28 cellular contexts compared by ENCODE assay signal in the genomic region with DNA sequence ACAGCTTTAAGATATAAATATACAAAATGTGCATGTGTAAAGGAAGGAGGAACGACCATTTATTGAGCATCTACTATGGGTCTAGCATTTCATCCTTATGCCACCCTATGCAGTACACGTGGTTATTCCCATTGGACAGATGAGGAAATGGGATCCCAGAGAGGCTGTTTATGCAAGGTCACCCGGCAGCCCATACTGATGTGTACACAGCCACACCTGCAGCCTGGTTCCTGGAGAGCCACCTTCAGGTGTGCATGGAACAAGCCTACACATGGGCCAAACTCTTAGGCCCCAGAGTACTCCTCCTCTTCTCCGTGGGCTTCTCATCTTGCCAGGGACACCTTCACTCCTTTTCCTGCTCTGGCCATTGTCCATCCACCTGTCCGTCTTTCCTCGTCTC.
"Had no signal": no experiment of that assay in that cellular context is flagged by ENCODE, and none has a peak within 500 bp of the region (broad histone marks: within the 10 kb centered on the region; RNA-seq: fewer than 3 reads in every experiment).

No MANE protein-coding gene starts in this region.

- H3K4me3 ChIP-seq: esophagus squamous epithelium, lower lobe of right lung, right atrium auricular region, smooth muscle cell, suprapubic skin, transverse colon, vagina had no signal

- ATAC-seq: left ventricle myocardium superior; lower lobe of right lung; natural killer cell; sciatic nerve; stimulated activated naive CD8-positive, alpha-beta T cell treated with anti-CD3 and anti-CD28 coated beads, Interleukin-15, amount 100 ng/mL, for 72 hours had no signal

- H3K9me3 ChIP-seq: esophagus squamous epithelium, lower lobe of right lung, neutrophil, right atrium auricular region, suprapubic skin, transverse colon, vagina had no signal

- DNase-seq: effector memory CD4-positive, alpha-beta T cell; erythroblast; esophagus squamous epithelium; foreskin melanocyte; glutamatergic neuron; hypothalamus; immature natural killer cell; islet precursor cell; kidney glomerular epithelial cell; left ventricle myocardium superior; lower lobe of right lung; natural killer cell; stimulated activated CD4-positive, alpha-beta T cell treated with anti-CD3 and anti-CD28 coated beads, Interleukin-12 subunit alpha, Interleukin-12 subunit beta, amount 100 ng/mL, for 4 hours; stimulated activated CD4-positive, alpha-beta T cell treated with anti-CD3 and anti-CD28 coated beads, Interleukin-1b, Interleukin-23, amount 100 ng/mL, for 48 hours; stimulated activated CD4-positive, alpha-beta T cell treated with anti-CD3 and anti-CD28 coated beads, Interleukin-4, amount 100 ng/mL, for 1 hour; stimulated activated CD8-positive, alpha-beta memory T cell treated with anti-CD3 and anti-CD28 coated beads, Interleukin-4, amount 100 ng/mL, for 48 hours; stimulated activated naive CD4-positive, alpha-beta T cell; stimulated activated naive CD8-positive, alpha-beta T cell treated with anti-CD3 and anti-CD28 coated beads, Interleukin-15, amount 100 ng/mL, for 72 hours; transverse colon had no signal

- H3K9me3 Mint-ChIP-seq: dendritic cell treated with granulocyte-macrophage colony-stimulating factor and Interleukin-4, amounts not matched to agents 40 ng/mL and 50 ng/mL, for 4 days; immature natural killer cell; stimulated activated naive CD8-positive, alpha-beta T cell treated with anti-CD3 and anti-CD28 coated beads, Interleukin-15, amount 100 ng/mL, for 72 hours had no signal

- H3K27ac Mint-ChIP-seq: dendritic cell treated with granulocyte-macrophage colony-stimulating factor and Interleukin-4, amounts not matched to agents 40 ng/mL and 50 ng/mL, for 4 days; immature natural killer cell; natural killer cell; progenitor cell of endocrine pancreas; stimulated activated naive CD8-positive, alpha-beta T cell treated with anti-CD3 and anti-CD28 coated beads, Interleukin-15, amount 100 ng/mL, for 72 hours had no signal

- H3K79me2 ChIP-seq: parathyroid adenoma had no signal

- H2AFZ ChIP-seq: parathyroid adenoma had no signal

- H3K27me3 ChIP-seq: right atrium auricular region, vagina had no signal

- H3K27ac ChIP-seq: esophagus squamous epithelium, lower lobe of right lung, neutrophil, parathyroid adenoma, right atrium auricular region, suprapubic skin, transverse colon, vagina had no signal

- H3K36me3 ChIP-seq: esophagus squamous epithelium, lower lobe of right lung, neutrophil, right atrium auricular region, suprapubic skin, transverse colon, vagina had no signal

- H3K4me1 ChIP-seq: esophagus squamous epithelium, lower lobe of right lung, parathyroid adenoma, right atrium auricular region, suprapubic skin, transverse colon, vagina had no signal

- H3K9ac ChIP-seq: parathyroid adenoma had no signal

- H3K4me2 ChIP-seq: smooth muscle cell had no signal

- H3K4me3 Mint-ChIP-seq: dendritic cell treated with granulocyte-macrophage colony-stimulating factor and Interleukin-4, amounts not matched to agents 40 ng/mL and 50 ng/mL, for 4 days; immature natural killer cell; natural killer cell; stimulated activated naive CD8-positive, alpha-beta T cell treated with anti-CD3 and anti-CD28 coated beads, Interleukin-15, amount 100 ng/mL, for 72 hours had no signal

- H3K4me1 Mint-ChIP-seq: immature natural killer cell; natural killer cell; stimulated activated naive CD8-positive, alpha-beta T cell treated with anti-CD3 and anti-CD28 coated beads, Interleukin-15, amount 100 ng/mL, for 72 hours had no signal

- H3K36me3 Mint-ChIP-seq: natural killer cell had no signal
